In genomic region chr13:21343659-21344058, GRCh38 we compare ENCODE assay signal across 1 cellular context.
TF ChIP-seq lines count a peak whose summit lies in the region.

No MANE protein-coding gene starts in this region.

TF ChIP-seq in H1, 55 proteins besides CTCF, POLR2A, EP300 and RAD21 (continued from another document):
- TF ChIP-seq KDM1A (IDR thresholded peaks at IDR 0.05; ENCODE audit: borderline replicate concordance, low read length) = peak; percentile 75; the same call in 1 of the 2 replicates
- no peak for TF ChIP-seq SRF (IDR thresholded peaks at IDR 0.05; ENCODE audit: low read depth, low read length)
